In genomic region chr11:93935826-93936225, GRCh38 we compare ENCODE assay signal across 22 cellular contexts.
DNase-seq lines count a peak whose midpoint lies in the region; ATAC-seq and TF ChIP-seq lines count a peak whose summit lies in the region.
"Had no signal": no experiment of that assay in that cellular context is flagged by ENCODE, and none has a peak within 500 bp of the region (broad histone marks: within the 10 kb centered on the region; RNA-seq: fewer than 3 reads in every experiment).

No MANE protein-coding gene starts in this region.

- no peak overlapping the region for H3K4me2 ChIP-seq in MM.1S (ENCODE audit: low read depth, low read length)
- H3K4me2 ChIP-seq: KMS-11, smooth muscle cell had no signal

- H3K4me1 ChIP-seq in MM.1S (ENCODE audit: low read length) (no peaks in the 10 kb centered on the region), ascending aorta (no peaks in the 10 kb centered on the region)
- H3K4me1 ChIP-seq: left lung, parathyroid adenoma, upper lobe of right lung had no signal

- H3K9me2 ChIP-seq in MM.1S (replicated peaks; ENCODE audit: insufficient read depth, low read length), result no peaks in the 10 kb centered on the region

- H3K9me3 ChIP-seq in MM.1S (replicated peaks; ENCODE audit: insufficient read depth, low read length) (no peaks in the 10 kb centered on the region), ascending aorta (no peaks in the 10 kb centered on the region)
- H3K9me3 ChIP-seq: left lung, upper lobe of right lung had no signal

- H2AFZ ChIP-seq in MM.1S (ENCODE audit: low read length), result no peak overlapping the region
- H2AFZ ChIP-seq: parathyroid adenoma had no signal

- H3K9ac ChIP-seq in MM.1S (ENCODE audit: low read length), result no peak overlapping the region
- H3K9ac ChIP-seq: KMS-11, parathyroid adenoma had no signal

- H3K36me3 ChIP-seq in MM.1S (replicated peaks; ENCODE audit: insufficient read depth, low read length), result no peaks in the 10 kb centered on the region
- no peaks in the 10 kb centered on the region for H3K36me3 ChIP-seq in ascending aorta
- H3K36me3 ChIP-seq: left lung, upper lobe of right lung had no signal

- H3K27ac ChIP-seq in MM.1S (ENCODE audit: low read length) (no peak overlapping the region), ascending aorta (no peak overlapping the region)
- H3K27ac ChIP-seq: KMS-11, left lung, parathyroid adenoma, upper lobe of right lung had no signal

- H3K79me2 ChIP-seq in MM.1S (ENCODE audit: low read length), result no peaks in the 10 kb centered on the region
- H3K79me2 ChIP-seq: parathyroid adenoma had no signal

- DNase-seq in NCI-H2081 (lab: John Stamatoyannopoulos, UW) (peak; percentile 23 to 68), NCI-H2081 treated with DMSO at 0.1 percent for 48 hours (lab: John Stamatoyannopoulos, UW) (no peak), NCI-H2029 treated with DMSO at 0.1 percent for 48 hours (lab: John Stamatoyannopoulos, UW) (peak; percentile 78), NCI-H526 treated with DMSO at 0.1 percent for 48 hours (lab: John Stamatoyannopoulos, UW) (peak; percentile 47), MM.1S (no peak), ascending aorta (ENCODE audit: low spot score in 2 of 2) (no peak)
- DNase-seq: activated CD4-positive, alpha-beta T cell treated with anti-CD3 and anti-CD28 coated beads for 48 hours; amniotic stem cell; left lung; mesenchymal stem cell; OCI-M1; retina; stimulated activated CD4-positive, alpha-beta T cell treated with anti-CD3 and anti-CD28 coated beads, Interleukin-1b, Interleukin-23, amount 100 ng/mL, for 48 hours; stimulated activated naive CD8-positive, alpha-beta T cell treated with anti-CD3 and anti-CD28 coated beads, Interleukin-15, Interleukin-2, amounts not matched to agents 100 U/mL and 50 U/mL, for 24 hours; T-cell; upper lobe of right lung had no signal

- H3K27me3 ChIP-seq in MM.1S (replicated peaks; ENCODE audit: insufficient read depth, low read length) (no peaks in the 10 kb centered on the region), ascending aorta (no peaks in the 10 kb centered on the region)
- H3K27me3 ChIP-seq: left lung, upper lobe of right lung had no signal

- intact Hi-C loops in ascending aorta (cut with DNase I), result no loop called here

- TF ChIP-seq CTCF in MM.1S (IDR thresholded peaks at IDR 0.05; ENCODE audit: low read length) (no peak), ascending aorta (IDR thresholded peaks at IDR 0.05) (no peak)

- H3K4me3 ChIP-seq in MM.1S (ENCODE audit: low read length) (no peak overlapping the region), ascending aorta (no peak overlapping the region)
- H3K4me3 ChIP-seq: left lung, smooth muscle cell, upper lobe of right lung had no signal

- no peaks in the 10 kb centered on the region for H4K20me1 ChIP-seq in MM.1S (ENCODE audit: insufficient read depth, low read length)

- ATAC-seq in HG02870 (IDR thresholded peaks at IDR 0.05; ENCODE audit: unreplicated experiment) (no peak), GM18907 (IDR thresholded peaks at IDR 0.05; ENCODE audit: unreplicated experiment) (no peak)
- ATAC-seq: esophagus mucosa; left lung; stimulated activated naive CD8-positive, alpha-beta T cell treated with anti-CD3 and anti-CD28 coated beads, Interleukin-15, Interleukin-2, amounts not matched to agents 100 U/mL and 50 U/mL, for 24 hours; T-cell; upper lobe of right lung had no signal

- H3F3A ChIP-seq in MM.1S (ENCODE audit: insufficient read depth, low read length), result no peaks in the 10 kb centered on the region

Comparison
In these comparisons a context has a peak if more than half of its experiments do, and no peak if none do; other contexts are left out.
1. DNase-seq: peak in NCI-H2081 (2 of 2), NCI-H2029 treated with DMSO at 0.1 percent for 48 hours (single experiment) and NCI-H526 treated with DMSO at 0.1 percent for 48 hours (single experiment); none in NCI-H2081 treated with DMSO at 0.1 percent for 48 hours (single experiment), MM.1S (single experiment) and ascending aorta (0 of 2).